In genomic region chr10:5485948-5486851, GRCh38 we compare ENCODE assay signal across 16 cellular contexts. TPM values are rescaled to one million over a fixed set of nuclear protein-coding genes. Genes with fewer than 3 reads are reported as not detected.
"Had no signal": no experiment of that assay in that cellular context is flagged by ENCODE, and none has a peak within 500 bp of the region (broad histone marks: within the 10 kb centered on the region; RNA-seq: fewer than 3 reads in every experiment).

No MANE protein-coding gene starts in this region.

- DNase-seq: activated CD4-positive, alpha-beta T cell treated with anti-CD3 and anti-CD28 coated beads, Interleukin-2, amount 50 U/mL, for 4 hours; activated CD4-positive, CD25-positive, alpha-beta regulatory T cell treated with anti-CD3 and anti-CD28 coated beads, Interleukin-2, amount 50 U/mL, for 72 hours; activated gamma-delta T cell; activated T-cell treated with anti-CD3 and anti-CD28 coated beads, Interleukin-2, amount 50 U/mL, for 24 hours; esophagus squamous epithelium; foreskin fibroblast; heart left ventricle had no signal

- H3K9me3 ChIP-seq: left lung, tibial nerve had no signal

- H3K36me3 ChIP-seq: esophagus squamous epithelium, heart left ventricle, left lung, right atrium auricular region, tibial nerve had no signal

- ATAC-seq: heart left ventricle; left lung; stimulated activated memory B cell treated with anti-CD40 and anti-IgM and Interleukin-4, amounts not matched to agents 10 μg/mL and 1 μg/mL and 100 μg/mL, for 72 hours had no signal

- H3K27ac ChIP-seq: heart left ventricle, left lung, parathyroid adenoma, right atrium auricular region, tibial nerve had no signal

- H3K4me2 ChIP-seq: smooth muscle cell had no signal

- H3K9ac ChIP-seq: parathyroid adenoma had no signal

- H3K4me3 ChIP-seq: esophagus squamous epithelium, heart left ventricle, left lung, right atrium auricular region, smooth muscle cell, tibial nerve had no signal

- H3K4me1 ChIP-seq: heart left ventricle, left lung, parathyroid adenoma, right atrium auricular region, tibial nerve had no signal

- H3K79me2 ChIP-seq: parathyroid adenoma had no signal

- H3K27me3 ChIP-seq: esophagus squamous epithelium, left lung, right atrium auricular region, tibial nerve had no signal

- H2AFZ ChIP-seq: parathyroid adenoma had no signal

RNA-seq across cellular contexts. Expression of gene CALML5, which starts 13.2 kb away (rescaled TPM):
- total RNA-seq: cerebellum; heart left ventricle; left lung; neural crest cell; right atrium auricular region; T-helper 2 cell treated with Interferon-gamma antibody and Interleukin-4, amounts not matched to agents 100 ng/mL and 5 ng/mL, for 36 hours; tibial nerve had no signal
- polyA plus RNA-seq: heart left ventricle had no signal

RNA-seq across cellular contexts. Expression of gene CALML3, which starts 38.6 kb away (rescaled TPM):
- total RNA-seq: heart left ventricle; left lung; neural crest cell; right atrium auricular region; T-helper 2 cell treated with Interferon-gamma antibody and Interleukin-4, amounts not matched to agents 100 ng/mL and 5 ng/mL, for 36 hours; tibial nerve had no signal
- polyA plus RNA-seq: smooth muscle cell had no signal
